ENCODE assay signal across 1 cellular context in genomic region chr12:25195056-25195971, GRCh38.
TF ChIP-seq lines count a peak whose summit lies in the region.

Gene DNAI7, minus strand, starts transcription at chr12:25195160. Its CDS starts 82 bp downstream, at chr12:25195078.
Gene ETFRF1, plus strand, starts transcription at chr12:25195237. Its CDS starts 8,720 bp downstream, at chr12:25203957.

TF ChIP-seq in K562, 482 proteins besides CTCF, POLR2A, EP300 and RAD21 (continued from another document):
- TF ChIP-seq, protein P1, sequence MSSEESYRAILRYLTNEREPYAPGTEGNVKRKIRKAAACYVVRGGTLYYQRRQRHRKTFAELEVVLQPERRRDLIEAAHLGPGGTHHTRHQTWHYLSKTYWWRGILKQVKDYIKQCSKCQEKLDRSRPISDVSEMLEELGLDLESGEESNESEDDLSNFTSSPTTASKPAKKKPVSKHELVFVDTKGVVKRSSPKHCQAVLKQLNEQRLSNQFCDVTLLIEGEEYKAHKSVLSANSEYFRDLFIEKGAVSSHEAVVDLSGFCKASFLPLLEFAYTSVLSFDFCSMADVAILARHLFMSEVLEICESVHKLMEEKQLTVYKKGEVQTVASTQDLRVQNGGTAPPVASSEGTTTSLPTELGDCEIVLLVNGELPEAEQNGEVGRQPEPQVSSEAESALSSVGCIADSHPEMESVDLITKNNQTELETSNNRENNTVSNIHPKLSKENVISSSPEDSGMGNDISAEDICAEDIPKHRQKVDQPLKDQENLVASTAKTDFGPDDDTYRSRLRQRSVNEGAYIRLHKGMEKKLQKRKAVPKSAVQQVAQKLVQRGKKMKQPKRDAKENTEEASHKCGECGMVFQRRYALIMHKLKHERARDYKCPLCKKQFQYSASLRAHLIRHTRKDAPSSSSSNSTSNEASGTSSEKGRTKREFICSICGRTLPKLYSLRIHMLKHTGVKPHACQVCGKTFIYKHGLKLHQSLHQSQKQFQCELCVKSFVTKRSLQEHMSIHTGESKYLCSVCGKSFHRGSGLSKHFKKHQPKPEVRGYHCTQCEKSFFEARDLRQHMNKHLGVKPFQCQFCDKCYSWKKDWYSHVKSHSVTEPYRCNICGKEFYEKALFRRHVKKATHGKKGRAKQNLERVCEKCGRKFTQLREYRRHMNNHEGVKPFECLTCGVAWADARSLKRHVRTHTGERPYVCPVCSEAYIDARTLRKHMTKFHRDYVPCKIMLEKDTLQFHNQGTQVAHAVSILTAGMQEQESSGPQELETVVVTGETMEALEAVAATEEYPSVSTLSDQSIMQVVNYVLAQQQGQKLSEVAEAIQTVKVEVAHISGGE (CRISPR knock-in tag; IDR thresholded peaks at IDR 0.05), result peak in 1 of 3 experiments; percentile 82; a peak in 2 of 6 replicates
- TF ChIP-seq CREM (IDR thresholded peaks at IDR 0.05; ENCODE audit: low read depth) (peak; percentile 58), ZBTB17 (CRISPR knock-in tag; IDR thresholded peaks at IDR 0.05) (no peak), ZFP30 (CRISPR knock-in tag; IDR thresholded peaks at IDR 0.05; ENCODE audit: borderline replicate concordance) (no peak), MBD2 (IDR thresholded peaks at IDR 0.05; ENCODE audit: borderline replicate concordance, low read depth) (peak; percentile 63; the same call in 1 of the 2 replicates), ELF1 (tag; IDR thresholded peaks at IDR 0.05) (peak; percentile 77), SMARCE1 (IDR thresholded peaks at IDR 0.05) (0 out of 2 replicates have a peak, but pooled peaks have one; percentile 10), KDM5B (IDR thresholded peaks at IDR 0.05; ENCODE audit: insufficient replicate concordance, low read depth, low read length) (peak; percentile 89), CXXC5 (CRISPR knock-in tag; IDR thresholded peaks at IDR 0.05) (peak; percentile 75; the same call in 1 of the 2 replicates), TBP (optimal IDR thresholded peaks at IDR 0.05; ENCODE audit: low read depth, low read length) (peak; percentile 92), NR1H2 (CRISPR knock-in tag; IDR thresholded peaks at IDR 0.05) (no peak), ZFX (CRISPR knock-in tag; IDR thresholded peaks at IDR 0.05) (peak; percentile 94), MYC (IDR thresholded peaks at IDR 0.05; ENCODE audit: low read depth, low read length) (no peak; the same call in 1 of the 2 replicates), MYC (CRISPR knock-in tag; IDR thresholded peaks at IDR 0.05; ENCODE audit: borderline replicate concordance, low read depth) (no peak; the same call in 1 of the 2 replicates), BRD9 (IDR thresholded peaks at IDR 0.05; ENCODE audit: low read depth, partially characterized antibody) (peak; percentile 41), RNF2 (IDR thresholded peaks at IDR 0.05) (peak; percentile 55; the same call in 1 of the 2 replicates), SMC3 (conservative IDR thresholded peaks at IDR 0.05; ENCODE audit: insufficient read depth, low read depth, low read length) (0 out of 2 replicates have a peak, but pooled peaks have one; percentile 4), ZNF79 (CRISPR knock-in tag; IDR thresholded peaks at IDR 0.05; ENCODE audit: low read depth) (no peak), SAP30 (IDR thresholded peaks at IDR 0.05; ENCODE audit: borderline replicate concordance, insufficient read depth, low read depth, low read length, poor library complexity, severe bottlenecking) (peak; percentile 85), SETDB1 (IDR thresholded peaks at IDR 0.05; ENCODE audit: low read length) (no peak), RFX1 (IDR thresholded peaks at IDR 0.05) (peak; percentile 98), RCOR1 (IDR thresholded peaks at IDR 0.05; ENCODE audit: borderline replicate concordance in 1 of 2, low read depth in 2 of 2, low read length in 2 of 2) (peak in 1 of 2 experiments; percentile 20; a peak in 1 of 4 replicates), SIN3A (IDR thresholded peaks at IDR 0.05; ENCODE audit: borderline replicate concordance in 2 of 2, control insufficient read depth in 1 of 2, low read depth in 2 of 2, low read length in 2 of 2) (peak; percentile 83 to 86; a peak in 3 of 4 replicates), GABPB1 (CRISPR knock-in tag; IDR thresholded peaks at IDR 0.05) (peak; percentile 78), KDM2B (CRISPR knock-in tag; IDR thresholded peaks at IDR 0.05) (no peak), POLR2G (IDR thresholded peaks at IDR 0.05; ENCODE audit: low read depth, low read length) (peak; percentile 95), CBFA2T3 (IDR thresholded peaks at IDR 0.05) (no peak), STAT5B (CRISPR knock-in tag; IDR thresholded peaks at IDR 0.05) (no peak), DPF2 (IDR thresholded peaks at IDR 0.05) (peak; percentile 51; the same call in 1 of the 2 replicates), ZNF146 (CRISPR knock-in tag; IDR thresholded peaks at IDR 0.05; ENCODE audit: unreplicated experiment) (peak; percentile 12), CBX1 (IDR thresholded peaks at IDR 0.05; ENCODE audit: low read depth) (peak; percentile 54; the same call in 1 of the 2 replicates), MLLT1 (IDR thresholded peaks at IDR 0.05) (peak in 1 of 2 experiments; percentile 90; a peak in 3 of 4 replicates), GABPA (tag; conservative IDR thresholded peaks at IDR 0.05; ENCODE audit: low read depth) (peak; percentile 80), MTA1 (IDR thresholded peaks at IDR 0.05; ENCODE audit: borderline replicate concordance) (0 out of 2 replicates have a peak, but pooled peaks have one; percentile 31), ARNT (IDR thresholded peaks at IDR 0.05) (0 out of 4 replicates have a peak, but pooled peaks have one; percentile 52 to 61), ZNF644 (tag; IDR thresholded peaks at IDR 0.05; ENCODE audit: low read depth) (no peak), LEF1 (IDR thresholded peaks at IDR 0.05) (peak; percentile 60; the same call in 1 of the 2 replicates), SMAD1 (IDR thresholded peaks at IDR 0.05; ENCODE audit: low read depth, low read length, partially characterized antibody) (peak; percentile 67)
- TF ChIP-seq, protein P2, sequence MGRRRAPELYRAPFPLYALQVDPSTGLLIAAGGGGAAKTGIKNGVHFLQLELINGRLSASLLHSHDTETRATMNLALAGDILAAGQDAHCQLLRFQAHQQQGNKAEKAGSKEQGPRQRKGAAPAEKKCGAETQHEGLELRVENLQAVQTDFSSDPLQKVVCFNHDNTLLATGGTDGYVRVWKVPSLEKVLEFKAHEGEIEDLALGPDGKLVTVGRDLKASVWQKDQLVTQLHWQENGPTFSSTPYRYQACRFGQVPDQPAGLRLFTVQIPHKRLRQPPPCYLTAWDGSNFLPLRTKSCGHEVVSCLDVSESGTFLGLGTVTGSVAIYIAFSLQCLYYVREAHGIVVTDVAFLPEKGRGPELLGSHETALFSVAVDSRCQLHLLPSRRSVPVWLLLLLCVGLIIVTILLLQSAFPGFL (CRISPR knock-in tag; IDR thresholded peaks at IDR 0.05), result no peak
- TF ChIP-seq, protein P3, sequence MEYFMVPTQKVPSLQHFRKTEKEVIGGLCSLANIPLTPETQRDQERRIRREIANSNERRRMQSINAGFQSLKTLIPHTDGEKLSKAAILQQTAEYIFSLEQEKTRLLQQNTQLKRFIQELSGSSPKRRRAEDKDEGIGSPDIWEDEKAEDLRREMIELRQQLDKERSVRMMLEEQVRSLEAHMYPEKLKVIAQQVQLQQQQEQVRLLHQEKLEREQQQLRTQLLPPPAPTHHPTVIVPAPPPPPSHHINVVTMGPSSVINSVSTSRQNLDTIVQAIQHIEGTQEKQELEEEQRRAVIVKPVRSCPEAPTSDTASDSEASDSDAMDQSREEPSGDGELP (CRISPR knock-in tag; IDR thresholded peaks at IDR 0.05; ENCODE audit: borderline replicate concordance), result peak; percentile 72; the same call in 1 of the 2 replicates
- TF ChIP-seq, protein P4, sequence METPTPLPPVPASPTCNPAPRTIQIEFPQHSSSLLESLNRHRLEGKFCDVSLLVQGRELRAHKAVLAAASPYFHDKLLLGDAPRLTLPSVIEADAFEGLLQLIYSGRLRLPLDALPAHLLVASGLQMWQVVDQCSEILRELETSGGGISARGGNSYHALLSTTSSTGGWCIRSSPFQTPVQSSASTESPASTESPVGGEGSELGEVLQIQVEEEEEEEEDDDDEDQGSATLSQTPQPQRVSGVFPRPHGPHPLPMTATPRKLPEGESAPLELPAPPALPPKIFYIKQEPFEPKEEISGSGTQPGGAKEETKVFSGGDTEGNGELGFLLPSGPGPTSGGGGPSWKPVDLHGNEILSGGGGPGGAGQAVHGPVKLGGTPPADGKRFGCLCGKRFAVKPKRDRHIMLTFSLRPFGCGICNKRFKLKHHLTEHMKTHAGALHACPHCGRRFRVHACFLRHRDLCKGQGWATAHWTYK (CRISPR knock-in tag; IDR thresholded peaks at IDR 0.05), result no peak
- TF ChIP-seq, protein P5, sequence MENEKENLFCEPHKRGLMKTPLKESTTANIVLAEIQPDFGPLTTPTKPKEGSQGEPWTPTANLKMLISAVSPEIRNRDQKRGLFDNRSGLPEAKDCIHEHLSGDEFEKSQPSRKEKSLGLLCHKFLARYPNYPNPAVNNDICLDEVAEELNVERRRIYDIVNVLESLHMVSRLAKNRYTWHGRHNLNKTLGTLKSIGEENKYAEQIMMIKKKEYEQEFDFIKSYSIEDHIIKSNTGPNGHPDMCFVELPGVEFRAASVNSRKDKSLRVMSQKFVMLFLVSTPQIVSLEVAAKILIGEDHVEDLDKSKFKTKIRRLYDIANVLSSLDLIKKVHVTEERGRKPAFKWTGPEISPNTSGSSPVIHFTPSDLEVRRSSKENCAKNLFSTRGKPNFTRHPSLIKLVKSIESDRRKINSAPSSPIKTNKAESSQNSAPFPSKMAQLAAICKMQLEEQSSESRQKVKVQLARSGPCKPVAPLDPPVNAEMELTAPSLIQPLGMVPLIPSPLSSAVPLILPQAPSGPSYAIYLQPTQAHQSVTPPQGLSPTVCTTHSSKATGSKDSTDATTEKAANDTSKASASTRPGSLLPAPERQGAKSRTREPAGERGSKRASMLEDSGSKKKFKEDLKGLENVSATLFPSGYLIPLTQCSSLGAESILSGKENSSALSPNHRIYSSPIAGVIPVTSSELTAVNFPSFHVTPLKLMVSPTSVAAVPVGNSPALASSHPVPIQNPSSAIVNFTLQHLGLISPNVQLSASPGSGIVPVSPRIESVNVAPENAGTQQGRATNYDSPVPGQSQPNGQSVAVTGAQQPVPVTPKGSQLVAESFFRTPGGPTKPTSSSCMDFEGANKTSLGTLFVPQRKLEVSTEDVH (IDR thresholded peaks at IDR 0.05; ENCODE audit: low read depth, partially characterized antibody), result peak; percentile 40
